24 cellular contexts compared by ENCODE assay signal in genomic region chr9:31065691-31066090, GRCh38.
"Had no signal": no experiment of that assay in that cellular context is flagged by ENCODE, and none has a peak within 500 bp of the region (broad histone marks: within the 10 kb centered on the region; RNA-seq: fewer than 3 reads in every experiment).

No MANE protein-coding gene starts in this region.

- H3K27me3 ChIP-seq: neural progenitor cell, neutrophil, pancreas, right lobe of liver, sigmoid colon, stomach, thyroid gland, tibial nerve, upper lobe of left lung, uterus had no signal

- ATAC-seq: naive thymus-derived CD4-positive, alpha-beta T cell; natural killer cell; pancreas; right cardiac atrium; right lobe of liver; stimulated activated effector memory CD8-positive, alpha-beta T cell treated with anti-CD3 and anti-CD28 coated beads, Interleukin-12 subunit alpha, Interleukin-12 subunit beta, amount 100 ng/mL, for 72 hours; stimulated activated naive B cell treated with anti-CD40 and anti-IgM and Interleukin-4, amounts not matched to agents 10 μg/mL and 1 μg/mL and 100 μg/mL, for 72 hours had no signal

- H3K4me3 ChIP-seq: neural progenitor cell, pancreas, prostate gland, right lobe of liver, sigmoid colon, stomach, thoracic aorta, thyroid gland, tibial nerve, upper lobe of left lung, uterus had no signal

- H3K9me3 ChIP-seq: pancreas, prostate gland, right lobe of liver, sigmoid colon, stomach, thoracic aorta, thyroid gland, upper lobe of left lung, uterus had no signal

- H3K9ac ChIP-seq: neural progenitor cell had no signal

- H3K27ac ChIP-seq: neural progenitor cell, neutrophil, pancreas, prostate gland, right lobe of liver, sigmoid colon, stomach, thoracic aorta, thyroid gland, tibial nerve, upper lobe of left lung, uterus had no signal

- DNase-seq: naive thymus-derived CD4-positive, alpha-beta T cell; natural killer cell; pancreas; right cardiac atrium; right lobe of liver; sigmoid colon; small intestine; stimulated activated CD4-positive, alpha-beta T cell treated with anti-CD3 and anti-CD28 coated beads, Interleukin-15, amount 100 ng/mL, for 24 hours; stimulated activated CD4-positive, alpha-beta T cell treated with anti-CD3 and anti-CD28 coated beads, Interleukin-2, amount 100 ng/mL, for 24 hours; stimulated activated CD4-positive, alpha-beta T cell treated with anti-CD3 and anti-CD28 coated beads, Interleukin-2, amount 100 ng/mL, for 48 hours; stimulated activated CD4-positive, alpha-beta T cell treated with anti-CD3 and anti-CD28 coated beads, Interleukin-4, amount 100 ng/mL, for 24 hours; stimulated activated naive B cell treated with anti-CD40 and anti-IgM and Interleukin-4, amounts not matched to agents 10 μg/mL and 1 μg/mL and 100 μg/mL, for 72 hours; stimulated activated naive CD4-positive, alpha-beta T cell treated with Interleukin-2 at 50 U/mL for 16 hours; stomach; thyroid gland; trophoblast cell; upper lobe of left lung; uterus had no signal

- H2AFZ ChIP-seq: neural progenitor cell had no signal

- H3K4me2 ChIP-seq: neural progenitor cell had no signal

- H3K36me3 ChIP-seq: neural progenitor cell, neutrophil, pancreas, prostate gland, right lobe of liver, sigmoid colon, stomach, thoracic aorta, thyroid gland, tibial nerve, upper lobe of left lung, uterus had no signal

- H3K4me1 ChIP-seq: neural progenitor cell, pancreas, prostate gland, right lobe of liver, sigmoid colon, stomach, thyroid gland, tibial nerve, upper lobe of left lung, uterus had no signal
